ENCODE assay signal across 24 cellular contexts in genomic region chr3:104750581-104750980, GRCh38.
DNase-seq lines count a peak whose midpoint lies in the region; ATAC-seq, FAIRE-seq and TF ChIP-seq lines count a peak whose summit lies in the region.
"Had no signal": no experiment of that assay in that cellular context is flagged by ENCODE, and none has a peak within 500 bp of the region (broad histone marks: within the 10 kb centered on the region; RNA-seq: fewer than 3 reads in every experiment).

No MANE protein-coding gene starts in this region.

- H2AFZ ChIP-seq in smooth muscle cell (ENCODE audit: low read depth): peak overlapping the region; percentile 58

- in situ Hi-C loops in astrocyte of the spinal cord (cut with HindIII; ENCODE audit: low sequenced_read_pairs): no loop called here

- no peak for TF ChIP-seq POLR2A in esophagus muscularis mucosa (IDR thresholded peaks at IDR 0.05; ENCODE audit: low read depth)

- H3K4me2 ChIP-seq in smooth muscle cell: no peak overlapping the region

- H3F3A ChIP-seq in smooth muscle cell (ENCODE audit: low read depth): no peaks in the 10 kb centered on the region

- no peaks in the 10 kb centered on the region for H3K36me3 ChIP-seq in smooth muscle cell (ENCODE audit: low read depth)
- H3K36me3 ChIP-seq in esophagus muscularis mucosa: no peaks in the 10 kb centered on the region
- H3K36me3 ChIP-seq: adrenal gland, BE2C had no signal

- no peak overlapping the region for H3K9ac ChIP-seq in smooth muscle cell (ENCODE audit: low read depth)

- H3K27me3 ChIP-seq in smooth muscle cell (ENCODE audit: low read depth) (no peaks in the 10 kb centered on the region), esophagus muscularis mucosa (no peaks in the 10 kb centered on the region)
- H3K27me3 ChIP-seq: adrenal gland, BE2C had no signal

- TF ChIP-seq EP300 in esophagus muscularis mucosa (IDR thresholded peaks at IDR 0.05): no peak

- H3K79me2 ChIP-seq in smooth muscle cell (ENCODE audit: low read depth): no peaks in the 10 kb centered on the region

- intact Hi-C loops in esophagus muscularis mucosa (cut with DNase I): no loop called here

- 41% methylated on average over 4 of the region's 4 CpGs for WGBS in smooth muscle cell (ENCODE audit: low lambda C conversion rate)
- WGBS in esophagus muscularis mucosa: 55% methylated on average over 4 of the region's 4 CpGs

- TF ChIP-seq CTCF in astrocyte of the spinal cord (IDR thresholded peaks at IDR 0.05; ENCODE audit: low read depth, low read length): no peak
- TF ChIP-seq CTCF in smooth muscle cell (IDR thresholded peaks at IDR 0.05; ENCODE audit: borderline replicate concordance, insufficient read depth, poor library complexity, severe bottlenecking): no peak
- no peak for TF ChIP-seq CTCF in esophagus muscularis mucosa (IDR thresholded peaks at IDR 0.05)

- no peaks in the 10 kb centered on the region for H3K4me1 ChIP-seq in smooth muscle cell (ENCODE audit: low read depth)
- no peaks in the 10 kb centered on the region for H3K4me1 ChIP-seq in esophagus muscularis mucosa
- H3K4me1 ChIP-seq: adrenal gland, BE2C had no signal

- FAIRE-seq in islet of Langerhans (lab: Jason Lieb, UNC): peak; percentile 70
- FAIRE-seq: HepG2 had no signal

- H3K27ac ChIP-seq in smooth muscle cell (ENCODE audit: low read depth) (no peak overlapping the region), esophagus muscularis mucosa (replicated peaks in 1 of 4) (no peak overlapping the region)
- H3K27ac ChIP-seq: adrenal gland had no signal

- H3K4me3 ChIP-seq in astrocyte of the spinal cord (ENCODE audit: low read depth, low read length) (no peak overlapping the region), smooth muscle cell (no peak overlapping the region), esophagus muscularis mucosa (no peak overlapping the region)
- H3K4me3 ChIP-seq: adrenal gland, lung had no signal

- no peak for ATAC-seq in esophagus mucosa
- ATAC-seq: activated CD8-positive, alpha-beta T cell treated with anti-CD3 and anti-CD28 coated beads for 36 hours; HepG2 had no signal

- DNase-seq in NCI-H510A treated with DMSO at 0.1 percent for 48 hours (lab: John Stamatoyannopoulos, UW): peak; percentile 15
- no peak for DNase-seq in NCI-H510A (lab: John Stamatoyannopoulos, UW)
- DNase-seq in astrocyte of the spinal cord (ENCODE audit: low read depth, low spot score): peak; percentile 42
- DNase-seq in smooth muscle cell (lab: John Stamatoyannopoulos, UW; ENCODE audit: unreplicated experiment): no peak
- no peak for DNase-seq in SW 1271 (lab: John Stamatoyannopoulos, UW)
- DNase-seq in esophagus muscularis mucosa (ENCODE audit: extremely low spot score): no peak
- DNase-seq: 8988T; activated CD4-positive, CD25-positive, alpha-beta regulatory T cell; activated CD8-positive, alpha-beta T cell treated with anti-CD3 and anti-CD28 coated beads for 36 hours; activated T-cell treated with anti-CD3 and anti-CD28 coated beads, Interleukin-2, amount 50 U/mL, for 1 hour; adrenal gland; BE2C; foreskin melanocyte; hippocampal formation; islet precursor cell; NCI-H1105; NCI-H774; OCI-M1; stimulated activated CD4-positive, alpha-beta T cell treated with anti-CD3 and anti-CD28 coated beads, Interleukin-15, amount 100 ng/mL, for 24 hours; stimulated activated CD8-positive, alpha-beta memory T cell treated with anti-CD3 and anti-CD28 coated beads, Interleukin-4, amount 100 ng/mL, for 48 hours had no signal

- H3K9me3 ChIP-seq in smooth muscle cell (replicated peaks; ENCODE audit: low read depth): no peaks in the 10 kb centered on the region
- H3K9me3 ChIP-seq in esophagus muscularis mucosa: no peaks in the 10 kb centered on the region
- H3K9me3 ChIP-seq: adrenal gland, BE2C had no signal

- H4K20me1 ChIP-seq in smooth muscle cell (ENCODE audit: low read depth): no peaks in the 10 kb centered on the region

Comparison
In these comparisons a context has a peak if more than half of its experiments do, and no peak if none do; other contexts are left out.
1. DNase-seq: peak in NCI-H510A treated with DMSO at 0.1 percent for 48 hours (single experiment) and astrocyte of the spinal cord (single experiment); none in NCI-H510A (single experiment), smooth muscle cell (single experiment), SW 1271 (0 of 2) and esophagus muscularis mucosa (single experiment).